Comparison of ENCODE assay signal across 22 cellular contexts in the genomic region with DNA sequence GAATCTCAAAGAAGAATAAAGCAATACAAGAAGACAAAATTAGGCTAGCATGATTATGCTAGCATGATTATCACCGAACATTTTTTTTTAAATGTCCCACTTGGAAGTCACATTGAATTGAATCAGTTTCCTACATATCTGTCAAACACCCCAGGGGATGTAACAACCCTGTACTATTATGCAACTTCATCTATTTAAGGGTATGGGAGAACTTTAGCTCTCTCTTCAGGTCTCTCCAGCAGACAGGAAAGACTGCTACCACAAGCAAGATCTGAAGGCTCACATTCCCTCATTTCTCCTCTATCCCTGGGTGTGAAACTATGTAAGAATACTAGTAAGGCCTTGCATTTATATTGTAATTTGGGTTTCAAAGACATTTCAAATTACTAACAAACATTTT.
"Had no signal": no experiment of that assay in that cellular context is flagged by ENCODE, and none has a peak within 500 bp of the region (broad histone marks: within the 10 kb centered on the region; RNA-seq: fewer than 3 reads in every experiment).

No MANE protein-coding gene starts in this region.

- H3K9me3 ChIP-seq: breast epithelium, mucosa of descending colon, tibial nerve, uterus had no signal

- H3K27me3 Mint-ChIP-seq: activated naive CD8-positive, alpha-beta T cell treated with anti-CD3 and anti-CD28 coated beads, Interleukin-2, amount 10 ng/mL, durations not matched to agents 7 days and 5 days; effector memory CD8-positive, alpha-beta T cell; naive thymus-derived CD4-positive, alpha-beta T cell had no signal

- H3K4me3 Mint-ChIP-seq: activated naive CD8-positive, alpha-beta T cell treated with anti-CD3 and anti-CD28 coated beads, Interleukin-2, amount 10 ng/mL, durations not matched to agents 7 days and 5 days; activated T-helper 1 cell treated with anti-CD3 and anti-CD28 coated beads, Interleukin-12 subunit alpha, Interleukin-12 subunit beta, Interleukin-2, Interleukin-4 antibody, amounts not matched to agents 30 ng/mL and 10 ng/mL and 1 ng/mL, durations not matched to agents 14 hours and 24 hours and 36 hours; effector memory CD8-positive, alpha-beta T cell; naive thymus-derived CD4-positive, alpha-beta T cell; T-helper 2 cell treated with Interferon-gamma antibody and Interleukin-4, amounts not matched to agents 5 μg/mL and 100 μg/mL, for 36 hours had no signal

- ATAC-seq: effector memory CD8-positive, alpha-beta T cell; left lobe of liver; mucosa of descending colon; naive thymus-derived CD4-positive, alpha-beta T cell had no signal

- H3K9me3 Mint-ChIP-seq: activated naive CD8-positive, alpha-beta T cell treated with anti-CD3 and anti-CD28 coated beads, Interleukin-2, amount 10 ng/mL, durations not matched to agents 7 days and 5 days; activated T-helper 1 cell treated with anti-CD3 and anti-CD28 coated beads, Interleukin-12 subunit alpha, Interleukin-12 subunit beta, Interleukin-2, Interleukin-4 antibody, amounts not matched to agents 30 ng/mL and 10 ng/mL and 1 ng/mL, durations not matched to agents 14 hours and 24 hours and 36 hours; effector memory CD8-positive, alpha-beta T cell; naive thymus-derived CD4-positive, alpha-beta T cell; T-helper 2 cell treated with Interferon-gamma antibody and Interleukin-4, amounts not matched to agents 5 μg/mL and 100 μg/mL, for 36 hours had no signal

- H3K36me3 ChIP-seq: breast epithelium, uterus had no signal

- H3K4me3 ChIP-seq: breast epithelium, mucosa of descending colon, smooth muscle cell, tibial nerve, uterus had no signal

- H3K27ac ChIP-seq: breast epithelium, epithelial cell of prostate, parathyroid adenoma, tibial nerve, uterus had no signal

- DNase-seq: activated CD4-positive, alpha-beta T cell treated with anti-CD3 and anti-CD28 coated beads, Interleukin-2, amount 50 U/mL, for 1 hour; activated CD4-positive, CD25-positive, alpha-beta regulatory T cell; activated naive CD8-positive, alpha-beta T cell treated with anti-CD3 and anti-CD28 coated beads, Interleukin-2, amount 10 ng/mL, durations not matched to agents 7 days and 5 days; anterior cingulate cortex; dermis blood vessel endothelial cell; effector memory CD8-positive, alpha-beta T cell; mucosa of descending colon; naive thymus-derived CD4-positive, alpha-beta T cell; retina; stimulated activated CD4-positive, alpha-beta T cell treated with anti-CD3 and anti-CD28 coated beads, Interleukin-4, amount 100 ng/mL, for 4 hours; stimulated activated CD8-positive, alpha-beta memory T cell treated with anti-CD3 and anti-CD28 coated beads, Interleukin-4, amount 100 ng/mL, for 48 hours; stimulated activated naive CD4-positive, alpha-beta T cell treated with Interleukin-2 at 50 U/mL for 16 hours; substantia nigra; uterus had no signal

- H3K27ac Mint-ChIP-seq: activated naive CD8-positive, alpha-beta T cell treated with anti-CD3 and anti-CD28 coated beads, Interleukin-2, amount 10 ng/mL, durations not matched to agents 7 days and 5 days; activated T-helper 1 cell treated with anti-CD3 and anti-CD28 coated beads, Interleukin-12 subunit alpha, Interleukin-12 subunit beta, Interleukin-2, Interleukin-4 antibody, amounts not matched to agents 30 ng/mL and 10 ng/mL and 1 ng/mL, durations not matched to agents 14 hours and 24 hours and 36 hours; effector memory CD8-positive, alpha-beta T cell; T-helper 2 cell treated with Interferon-gamma antibody and Interleukin-4, amounts not matched to agents 5 μg/mL and 100 μg/mL, for 36 hours had no signal

- H3K4me1 ChIP-seq: breast epithelium, parathyroid adenoma, tibial nerve, uterus had no signal

- H3K27me3 ChIP-seq: breast epithelium, tibial nerve, uterus had no signal
